6 cellular contexts compared by ENCODE assay signal in the genomic region with DNA sequence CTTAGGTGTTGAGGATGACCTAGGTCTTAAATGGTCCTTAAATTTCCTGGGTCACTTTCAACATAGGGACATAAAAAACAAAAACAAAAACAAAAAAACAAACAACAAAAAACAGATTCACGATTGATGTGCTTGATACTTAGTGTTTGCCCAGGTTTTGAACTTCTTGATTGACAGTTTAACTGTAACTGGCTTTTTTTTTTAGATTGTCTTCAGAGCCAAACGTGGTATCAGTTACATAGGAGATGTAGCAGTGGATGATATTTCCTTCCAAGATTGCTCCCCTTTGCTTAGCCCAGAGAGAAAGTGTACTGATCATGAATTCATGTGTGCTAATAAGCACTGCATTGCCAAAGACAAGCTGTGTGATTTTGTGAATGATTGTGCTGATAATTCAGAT.
"Had no signal": no experiment of that assay in that cellular context is flagged by ENCODE, and none has a peak within 500 bp of the region (broad histone marks: within the 10 kb centered on the region; RNA-seq: fewer than 3 reads in every experiment).

No MANE protein-coding gene starts in this region.

- H3K27ac Mint-ChIP-seq: IgD-negative memory B cell had no signal

- H3K4me3 Mint-ChIP-seq: IgD-negative memory B cell had no signal

- ATAC-seq: HepG2, K562 had no signal

- DNase-seq: IMR-90, KBM-7, KG1 had no signal

- H3K4me1 Mint-ChIP-seq: IgD-negative memory B cell had no signal

- H3K36me3 Mint-ChIP-seq: IgD-negative memory B cell had no signal

- H3K27me3 Mint-ChIP-seq: IgD-negative memory B cell had no signal
